ENCODE assay signal across 21 cellular contexts in genomic region chr2:15260813-15261212, GRCh38.
"Had no signal": no experiment of that assay in that cellular context is flagged by ENCODE, and none has a peak within 500 bp of the region (broad histone marks: within the 10 kb centered on the region; RNA-seq: fewer than 3 reads in every experiment).

No MANE protein-coding gene starts in this region.

- H3K4me1 ChIP-seq: Peyer's patch, SJCRH30 had no signal

- H3K9me3 ChIP-seq: MG63, SJCRH30, SK-N-SH had no signal

- H3K9ac ChIP-seq: SK-N-SH had no signal

- H3K36me3 ChIP-seq: MG63, Peyer's patch, SJCRH30 had no signal

- H3K27ac ChIP-seq: Peyer's patch, RWPE1, SJCRH30 had no signal

- ATAC-seq: activated T-helper 17 cell treated with anti-CD3 and anti-CD28 coated beads, Interleukin-2, amount 50 U/mL, for 72 hours; WTC11 had no signal

- H3K4me3 ChIP-seq: MG63, Peyer's patch, SJCRH30 had no signal

- DNase-seq: activated CD4-positive, alpha-beta memory T cell treated with anti-CD3 and anti-CD28 coated beads, Interleukin-2, amount 10 ng/mL, durations not matched to agents 7 days and 5 days; activated CD4-positive, alpha-beta T cell treated with anti-CD3 and anti-CD28 coated beads, Interleukin-2, amount 10 ng/mL, durations not matched to agents 7 days and 5 days; activated gamma-delta T cell; activated naive CD4-positive, alpha-beta T cell treated with anti-CD3 and anti-CD28 coated beads for 36 hours; activated T-cell treated with anti-CD3 and anti-CD28 coated beads for 4 hours; activated T-cell treated with anti-CD3 and anti-CD28 coated beads, Interleukin-2, amount 50 U/mL, for 48 hours; amygdala; cortex of kidney; MG63; NCI-H187; NCI-H510A treated with DMSO at 0.1 percent for 48 hours; NCI-H774; NK-92 treated with Interleukin-12 subunit alpha and Interleukin-12 subunit beta, amount 100 ng/mL, for 24 hours; Peyer's patch; Right ventricle myocardium superior; SJCRH30; SK-N-SH; SW 1271 had no signal

- H3K27me3 ChIP-seq: MG63, Peyer's patch, SJCRH30 had no signal
